14 cellular contexts compared by ENCODE assay signal in the genomic region with DNA sequence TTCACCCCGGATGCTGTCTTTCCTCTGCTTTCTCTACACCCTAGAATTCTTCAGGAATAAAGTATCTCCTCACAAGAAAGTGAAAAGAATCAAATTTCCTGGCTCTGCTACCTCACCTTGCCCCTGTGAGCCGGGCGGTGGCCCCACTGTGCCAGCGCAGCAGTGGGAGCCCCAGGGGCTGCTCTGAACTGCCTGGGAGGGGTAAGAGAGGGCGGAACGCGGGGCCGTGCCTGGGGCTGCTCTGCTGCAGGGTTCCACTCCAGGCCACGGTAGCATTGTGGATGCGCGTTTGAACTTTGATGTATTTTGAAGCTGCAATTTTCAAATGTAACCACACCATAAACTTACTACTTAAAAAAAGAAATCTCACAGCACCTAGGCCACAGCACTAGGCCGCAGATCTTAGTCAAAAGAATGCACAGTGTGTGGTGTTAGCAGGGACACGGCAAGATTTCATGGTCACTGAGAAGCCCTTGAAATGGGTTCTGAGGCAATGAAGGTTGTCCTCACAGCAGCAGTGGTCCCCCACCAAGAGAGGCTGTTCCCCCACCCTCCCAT.
"Had no signal": no experiment of that assay in that cellular context is flagged by ENCODE, and none has a peak within 500 bp of the region (broad histone marks: within the 10 kb centered on the region; RNA-seq: fewer than 3 reads in every experiment).

No MANE protein-coding gene starts in this region.

- H3K4me3 ChIP-seq: breast epithelium, ovary, thoracic aorta, upper lobe of right lung had no signal

- H3K27me3 ChIP-seq: breast epithelium, ovary had no signal

- H3K4me3 Mint-ChIP-seq: activated B cell treated with CpG ODN at 0.5 μM for 24 hours; activated CD4-positive, alpha-beta T cell treated with anti-CD3 and anti-CD28 coated beads, Interleukin-2, amount 10 ng/mL, durations not matched to agents 24 days and 14 days; activated naive CD4-positive, alpha-beta T cell treated with anti-CD3 and anti-CD28 coated beads, Interleukin-2, amount 50 U/mL, for 24 hours had no signal

- H3K36me3 Mint-ChIP-seq: activated naive CD4-positive, alpha-beta T cell treated with anti-CD3 and anti-CD28 coated beads, Interleukin-2, amount 50 U/mL, for 24 hours had no signal

- H3K9me3 Mint-ChIP-seq: activated B cell treated with CpG ODN at 0.5 μM for 24 hours; activated CD4-positive, alpha-beta T cell treated with anti-CD3 and anti-CD28 coated beads, Interleukin-2, amount 10 ng/mL, durations not matched to agents 24 days and 14 days; activated naive CD4-positive, alpha-beta T cell treated with anti-CD3 and anti-CD28 coated beads, Interleukin-2, amount 50 U/mL, for 24 hours had no signal

- H3K27me3 Mint-ChIP-seq: activated B cell treated with CpG ODN at 0.5 μM for 24 hours; activated CD4-positive, alpha-beta T cell treated with anti-CD3 and anti-CD28 coated beads, Interleukin-2, amount 10 ng/mL, durations not matched to agents 24 days and 14 days; activated naive CD4-positive, alpha-beta T cell treated with anti-CD3 and anti-CD28 coated beads, Interleukin-2, amount 50 U/mL, for 24 hours had no signal

- ATAC-seq: sciatic nerve, upper lobe of right lung had no signal

- H3K36me3 ChIP-seq: breast epithelium, ovary, thoracic aorta, upper lobe of right lung had no signal

- H3K27ac Mint-ChIP-seq: activated B cell treated with CpG ODN at 0.5 μM for 24 hours; activated naive CD4-positive, alpha-beta T cell treated with anti-CD3 and anti-CD28 coated beads, Interleukin-2, amount 50 U/mL, for 24 hours had no signal

- H3K4me1 ChIP-seq: breast epithelium, upper lobe of right lung had no signal

- H3K9me3 ChIP-seq: breast epithelium, ovary, thoracic aorta, upper lobe of right lung had no signal

- H3K27ac ChIP-seq: breast epithelium, epithelial cell of prostate, ovary, thoracic aorta, upper lobe of right lung had no signal

- DNase-seq: activated B cell treated with CpG ODN at 0.5 μM for 24 hours; activated CD4-positive, alpha-beta T cell treated with anti-CD3 and anti-CD28 coated beads, Interleukin-2, amount 10 ng/mL, durations not matched to agents 24 days and 14 days; activated T-cell treated with anti-CD3 and anti-CD28 coated beads, Interleukin-2, amount 50 U/mL, for 1 hour; anterior cingulate cortex; dermis blood vessel endothelial cell; foreskin melanocyte; kidney glomerular epithelial cell; ovary; upper lobe of right lung had no signal
